ENCODE assay signal across 8 cellular contexts in genomic region chr12:108950991-108951739, GRCh38.
A peak's percentile ranks its signal among the peaks of the same experiment; 100 is the strongest.
DNase-seq lines count a peak whose midpoint lies in the region; ATAC-seq, FAIRE-seq and TF ChIP-seq lines count a peak whose summit lies in the region.

No MANE protein-coding gene starts in this region.

- DNase-seq in AML-193 (lab: John Stamatoyannopoulos, UW) = peak; percentile 34 to 41
- DNase-seq in H54 (ENCODE audit: insufficient read length, low spot score) = peak; percentile 36
- peak; percentile 43 for DNase-seq in NCI-H345 treated with DMSO at 0.1 percent for 48 hours (lab: John Stamatoyannopoulos, UW; ENCODE audit: unreplicated experiment)
- DNase-seq in activated CD4-positive, alpha-beta T cell treated with anti-CD3 and anti-CD28 coated beads for 36 hours = peak; percentile 83
- DNase-seq in colonic mucosa = peak; percentile 76
- peak; percentile 60 for DNase-seq in HepG2 (ENCODE audit: low spot score)
- DNase-seq in stimulated activated CD4-positive, alpha-beta T cell treated with anti-CD3 and anti-CD28 coated beads, Interleukin-4, amount 100 ng/mL, for 4 hours = peak; percentile 55

- H3K4me1 Mint-ChIP-seq in activated CD4-positive, alpha-beta T cell treated with anti-CD3 and anti-CD28 coated beads for 36 hours = peaks cover 2% of the 10 kb centered on the region

- H2AFZ ChIP-seq in HepG2 (ENCODE audit: low read length) = peak overlapping the region; percentile 98

- no peak overlapping the region for H3K27ac Mint-ChIP-seq in activated CD4-positive, alpha-beta T cell treated with anti-CD3 and anti-CD28 coated beads for 36 hours

- H3K27me3 Mint-ChIP-seq in activated CD4-positive, alpha-beta T cell treated with anti-CD3 and anti-CD28 coated beads for 36 hours = peaks cover 8% of the 10 kb centered on the region

- H3K4me1 ChIP-seq in colonic mucosa (no peaks in the 10 kb centered on the region), HepG2 (ENCODE audit: insufficient read depth, low read length) (peaks cover 20% of the 10 kb centered on the region)

- H3K27me3 ChIP-seq in colonic mucosa = no peaks in the 10 kb centered on the region
- H3K27me3 ChIP-seq in HepG2 (ENCODE audit: control insufficient read depth in 1 of 2, insufficient read depth in 2 of 2, low read length in 2 of 2) = no peaks in the 10 kb centered on the region; a peak in 1 of 5 replicates

- H3K79me2 ChIP-seq in HepG2 (ENCODE audit: insufficient read depth, low read length) = no peaks in the 10 kb centered on the region

- CTCF ChIA-PET in activated CD4-positive, alpha-beta T cell treated with anti-CD3 and anti-CD28 coated beads for 36 hours (lab: Charles Lee) = interaction anchor here (0.6 to 3.6 kb wide), 29 partner anchors 9 to 443 kb away, joined by 3 to 19 read pairs (median 4); partner anchors contain the start of gene DAO
- CTCF ChIA-PET in HepG2 (lab: Yijun Ruan, JAX; ENCODE audit: low intra/inter-chr PET ratio, low total read pairs) = interaction anchor here (0.7 to 1.4 kb wide), 3 partner anchors 66 to 286 kb away, joined by 3 to 16 read pairs (median 10); partner anchors contain the start of gene ALKBH2

- TF ChIP-seq CTCF in colonic mucosa (IDR thresholded peaks at IDR 0.05) = peak; percentile 91
- TF ChIP-seq CTCF in HepG2 (CRISPR knock-in tag; IDR thresholded peaks at IDR 0.05) = peak; percentile 90

- no peak for TF ChIP-seq EP300 in HepG2 (IDR thresholded peaks at IDR 0.05; ENCODE audit: low read depth in 2 of 2, low read length in 2 of 2)
- TF ChIP-seq EP300 in HepG2 (CRISPR knock-in tag; IDR thresholded peaks at IDR 0.05; ENCODE audit: borderline replicate concordance) = no peak

- WGBS in HepG2 (ENCODE audit: low lambda C conversion rate) = 28% methylated on average over 11 of the region's 12 CpGs

- H3K27ac ChIP-seq in colonic mucosa = no peak overlapping the region
- no peak overlapping the region for H3K27ac ChIP-seq in HepG2 (ENCODE audit: extremely low read length, insufficient read depth, low read length)

- no peaks in the 10 kb centered on the region for H3K36me3 Mint-ChIP-seq in activated CD4-positive, alpha-beta T cell treated with anti-CD3 and anti-CD28 coated beads for 36 hours (ENCODE audit: low read depth)

- TF ChIP-seq POLR2A in H54 (IDR thresholded peaks at IDR 0.05; ENCODE audit: low read depth, low read length) (no peak), HepG2 (IDR thresholded peaks at IDR 0.05; ENCODE audit: insufficient read depth in 1 of 2, low read depth in 2 of 2, low read length in 2 of 2) (no peak)

- peaks cover 7% of the 10 kb centered on the region for H3K9me3 Mint-ChIP-seq in activated CD4-positive, alpha-beta T cell treated with anti-CD3 and anti-CD28 coated beads for 36 hours (ENCODE audit: low read depth)

- H3K9me3 ChIP-seq in colonic mucosa (no peaks in the 10 kb centered on the region), HepG2 (ENCODE audit: low read length) (peaks cover 8% of the 10 kb centered on the region; the same call in 1 of the 2 replicates)

- no peaks in the 10 kb centered on the region for H4K20me1 ChIP-seq in HepG2 (ENCODE audit: insufficient read depth, low read length)

- H3K4me3 Mint-ChIP-seq in activated CD4-positive, alpha-beta T cell treated with anti-CD3 and anti-CD28 coated beads for 36 hours = no peak overlapping the region

- H3K4me2 ChIP-seq in HepG2 (ENCODE audit: low read depth, low read length) = peak overlapping the region; percentile 84

- H3K36me3 ChIP-seq in colonic mucosa (no peaks in the 10 kb centered on the region), HepG2 (replicated peaks in 1 of 2; ENCODE audit: control insufficient read depth in 1 of 2, insufficient read depth in 2 of 2, low read length in 2 of 2) (no peaks in the 10 kb centered on the region)

- no peak overlapping the region for H3K4me3 ChIP-seq in colonic mucosa
- H3K4me3 ChIP-seq in HepG2 (replicated peaks in 1 of 3; ENCODE audit: insufficient read depth in 1 of 3, low read depth in 2 of 3, low read length in 3 of 3) = peak overlapping the region in 1 of 3 experiments; percentile 47; a peak in 1 of 6 replicates

- no peak for FAIRE-seq in H54 (lab: Jason Lieb, UNC)
- FAIRE-seq in HepG2 (lab: Jason Lieb, UNC) = peak; percentile 82

- POLR2A ChIA-PET in activated CD4-positive, alpha-beta T cell treated with anti-CD3 and anti-CD28 coated beads for 36 hours (lab: Charles Lee) = no interaction called here
- POLR2A ChIA-PET in HepG2 (lab: Yijun Ruan, JAX) = no interaction called here

- intact Hi-C loops in activated CD4-positive, alpha-beta T cell treated with anti-CD3 and anti-CD28 coated beads for 36 hours (cut with DNase I, micrococcal nuclease) = loop anchor here (1.0 to 10.0 kb wide), 10 partner anchors 66 to 388 kb away; partner anchors contain the start of genes ALKBH2 (in 2 of the 2), ISCU (in 2 of the 2) and SART3 (in 1 of the 2)
- intact Hi-C loops in colonic mucosa (cut with DNase I) (loop anchor here (2.0 to 10.0 kb wide), 3 partner anchors 66 to 386 kb away; partner anchors contain the start of genes ALKBH2, ISCU and SART3), HepG2 (cut with micrococcal nuclease; ENCODE audit: unreplicated experiment) (loop anchor here (1.0 to 10.0 kb wide), 6 partner anchors 67 to 388 kb away; partner anchors contain the start of genes ALKBH2 and ISCU)

- no TSS peak for BruUV-seq in HepG2 (replicated peaks; lab: Mats Ljungman, UMichigan)

- H3K9ac ChIP-seq in colonic mucosa (ENCODE audit: low read depth in 2 of 2, low read length in 2 of 2) (no peak overlapping the region), HepG2 (ENCODE audit: insufficient read depth, low read depth, low read length) (peak overlapping the region; percentile 35; the same call in 1 of the 2 replicates)

- peak; percentile 79 for TF ChIP-seq RAD21 in HepG2 (CRISPR knock-in tag; IDR thresholded peaks at IDR 0.05)

- ATAC-seq in activated CD4-positive, alpha-beta T cell treated with anti-CD3 and anti-CD28 coated beads for 36 hours = peak; percentile 84
- ATAC-seq in HepG2 (peak; percentile 85), GM19328 (IDR thresholded peaks at IDR 0.05; ENCODE audit: unreplicated experiment) (no peak)

- in situ Hi-C loops in HepG2 (cut with HindIII; ENCODE audit: extremely low pct_ligation_motif_present, low pct_unique_long_range_greater_than_20kb) = loop anchor here (5.0 kb wide), 1 partner anchor 141 kb away; the partner anchor contains the start of gene ALKBH2

TF ChIP-seq in HepG2, 621 proteins besides CTCF, POLR2A, EP300 and RAD21 (continues in another document):
- TF ChIP-seq ZNF597 (CRISPR knock-in tag; IDR thresholded peaks at IDR 0.05) = no peak
- TF ChIP-seq RFX3 (CRISPR knock-in tag; IDR thresholded peaks at IDR 0.05) = no peak
- no peak for TF ChIP-seq ZNF572 (CRISPR knock-in tag; IDR thresholded peaks at IDR 0.05)
- TF ChIP-seq NCOA2 (CRISPR knock-in tag; IDR thresholded peaks at IDR 0.05) = 0 out of 2 replicates have a peak, but pooled peaks have one; percentile 15
- TF ChIP-seq FOXM1 (CRISPR knock-in tag; IDR thresholded peaks at IDR 0.05) = no peak
- no peak for TF ChIP-seq HOMEZ (CRISPR knock-in tag; IDR thresholded peaks at IDR 0.05; ENCODE audit: low read depth)
- TF ChIP-seq TRAFD1 (CRISPR knock-in tag; IDR thresholded peaks at IDR 0.05; ENCODE audit: borderline replicate concordance) = no peak
- no peak for TF ChIP-seq CAMTA2 (CRISPR knock-in tag; IDR thresholded peaks at IDR 0.05; ENCODE audit: borderline replicate concordance)
- no peak for TF ChIP-seq EHMT2 (IDR thresholded peaks at IDR 0.05; ENCODE audit: borderline replicate concordance, low read depth, low read length)
- TF ChIP-seq ZNF614 (CRISPR knock-in tag; IDR thresholded peaks at IDR 0.05; ENCODE audit: borderline replicate concordance) = 0 out of 2 replicates have a peak, but pooled peaks have one; percentile 36
- TF ChIP-seq TBX3 (IDR thresholded peaks at IDR 0.05; ENCODE audit: borderline replicate concordance) = no peak
- no peak for TF ChIP-seq FOXA1 (IDR thresholded peaks at IDR 0.05)
- TF ChIP-seq FOXA1 (CRISPR knock-in tag; IDR thresholded peaks at IDR 0.05) = peak; percentile 22; the same call in 1 of the 2 replicates
